8 cellular contexts compared by ENCODE assay signal in genomic region chr19:55086730-55087541, GRCh38. TPM values are rescaled to one million over a fixed set of nuclear protein-coding genes. Genes with fewer than 3 reads are reported as not detected.
DNase-seq lines count a peak whose midpoint lies in the region; ATAC-seq, FAIRE-seq and TF ChIP-seq lines count a peak whose summit lies in the region.
"Had no signal": no experiment of that assay in that cellular context is flagged by ENCODE, and none has a peak within 500 bp of the region (broad histone marks: within the 10 kb centered on the region; RNA-seq: fewer than 3 reads in every experiment).

No MANE protein-coding gene starts in this region.

- H2AFZ ChIP-seq in SK-N-SH (ENCODE audit: low read depth) = no peak overlapping the region; the same call in 1 of the 2 replicates
- no peak overlapping the region for H2AFZ ChIP-seq in K562 (ENCODE audit: low read depth, low read length)
- no peak overlapping the region for H2AFZ ChIP-seq in parathyroid adenoma

- H3K79me2 ChIP-seq in SK-N-SH (ENCODE audit: insufficient read depth) = no peaks in the 10 kb centered on the region
- H3K79me2 ChIP-seq in K562 (ENCODE audit: control insufficient read depth, insufficient read depth, low read length) = no peaks in the 10 kb centered on the region
- H3K79me2 ChIP-seq in parathyroid adenoma = no peaks in the 10 kb centered on the region

- H3K9me3 ChIP-seq in SK-N-SH (no peaks in the 10 kb centered on the region), K562 (replicated peaks; ENCODE audit: control insufficient read depth, insufficient read depth, low read depth, low read length) (no peaks in the 10 kb centered on the region), right cardiac atrium (ENCODE audit: control insufficient read depth, low read length) (no peaks in the 10 kb centered on the region), parathyroid adenoma (ENCODE audit: control insufficient read depth, low read length) (no peaks in the 10 kb centered on the region)

- TF ChIP-seq CTCF in GM20000 (IDR thresholded peaks at IDR 0.05; ENCODE audit: extremely low read depth, missing control alignments) = no peak
- no peak for TF ChIP-seq CTCF in SK-N-SH (IDR thresholded peaks at IDR 0.05)
- no peak for TF ChIP-seq CTCF in K562 (IDR thresholded peaks at IDR 0.05 in 2 of 3, conservative IDR thresholded peaks at IDR 0.05 in 1 of 3; ENCODE audit: insufficient read depth in 2 of 3, low read depth in 1 of 3, low read length in 3 of 3)
- TF ChIP-seq CTCF in parathyroid adenoma (IDR thresholded peaks at IDR 0.05) = no peak

- peak overlapping the region; percentile 78 for H3K4me2 ChIP-seq in SK-N-SH
- no peak overlapping the region for H3K4me2 ChIP-seq in K562 (ENCODE audit: insufficient read depth, low read length)
- peak overlapping the region; percentile 57 for H3K4me2 ChIP-seq in parathyroid adenoma (ENCODE audit: low read length)

- POLR2A ChIA-PET in SK-N-SH (lab: Yijun Ruan, JAX) (no interaction called here), K562 (lab: Yijun Ruan, JAX) (interaction anchor here (0.8 to 2.0 kb wide), 4 partner anchors 31 to 331 kb away, joined by 3 to 5 read pairs (median 4); partner anchors contain the start of genes PPP1R12C and UBE2S)

- H3K36me3 ChIP-seq in SK-N-SH (replicated peaks in 1 of 2; ENCODE audit: control insufficient read depth in 1 of 2, insufficient read depth in 2 of 2, low read length in 1 of 2) = peaks cover 0 to 11% of the 10 kb centered on the region in 2 experiments
- peaks cover 38% of the 10 kb centered on the region; the same call in 2 of the 3 replicates for H3K36me3 ChIP-seq in K562 (ENCODE audit: control insufficient read depth, insufficient read depth, low read length)
- no peaks in the 10 kb centered on the region for H3K36me3 ChIP-seq in parathyroid adenoma (ENCODE audit: control insufficient read depth, insufficient read depth, low read length)

- H3K9me2 ChIP-seq in SK-N-SH = no peaks in the 10 kb centered on the region

- no peak for FAIRE-seq in K562 (lab: Jason Lieb, UNC)
- FAIRE-seq: TTC549 had no signal

- ATAC-seq in K562 (no peak), right cardiac atrium (peak; percentile 91 to 92), HG02642 (IDR thresholded peaks at IDR 0.05; ENCODE audit: poor library complexity, unreplicated experiment) (no peak)

- H3K9me1 ChIP-seq in K562 (ENCODE audit: control insufficient read depth, insufficient read depth, low read length) = no peaks in the 10 kb centered on the region

- no peak overlapping the region for H3K27ac ChIP-seq in SK-N-SH (ENCODE audit: low read depth in 2 of 2, low read length in 1 of 2)
- no peak overlapping the region for H3K27ac ChIP-seq in K562 (ENCODE audit: extremely low read depth, low read depth, low read length)
- H3K27ac ChIP-seq in right cardiac atrium (ENCODE audit: low read length) = no peak overlapping the region
- no peak overlapping the region for H3K27ac ChIP-seq in parathyroid adenoma

- TF ChIP-seq POLR2A in K562 (conservative IDR thresholded peaks at IDR 0.05) = 0 out of 2 replicates have a peak, but pooled peaks have one; percentile 19

- in situ Hi-C loops in K562 (cut with MboI) = no loop called here

- H3K27me3 ChIP-seq in SK-N-SH (ENCODE audit: insufficient read depth) (no peaks in the 10 kb centered on the region), K562 (ENCODE audit: control insufficient read depth in 2 of 2, insufficient read depth in 2 of 2, low read length in 2 of 2) (no peaks in the 10 kb centered on the region), right cardiac atrium (ENCODE audit: control insufficient read depth, insufficient read depth) (no peaks in the 10 kb centered on the region), parathyroid adenoma (ENCODE audit: control insufficient read depth, insufficient read depth, low read length) (no peaks in the 10 kb centered on the region)

- TF ChIP-seq EP300 in SK-N-SH (IDR thresholded peaks at IDR 0.05; ENCODE audit: borderline replicate concordance in 1 of 2, low read depth in 1 of 2, low read length in 1 of 2) (no peak), K562 (IDR thresholded peaks at IDR 0.05; ENCODE audit: low read length) (no peak)

- H3K9ac ChIP-seq in SK-N-SH (no peak overlapping the region), K562 (ENCODE audit: insufficient read depth in 1 of 2, low read depth in 2 of 2, low read length in 2 of 2) (no peak overlapping the region), parathyroid adenoma (no peak overlapping the region)

- H4K20me1 ChIP-seq in SK-N-SH (ENCODE audit: insufficient read depth) (peaks cover 17% of the 10 kb centered on the region), K562 (replicated peaks; ENCODE audit: control insufficient read depth, insufficient read depth, low read length) (peaks cover 4% of the 10 kb centered on the region; the same call in 1 of the 2 replicates)

- WGBS in SK-N-SH (ENCODE audit: low lambda C conversion rate) = 26% methylated on average over 35 of the region's 74 CpGs
- 94% methylated on average over 35 of the region's 74 CpGs for WGBS in K562 (ENCODE audit: insufficient coverage, low coverage, missing lambda C conversion rate)
- under 1% methylated on average over 74 of the region's 74 CpGs for WGBS in right cardiac atrium

- H3K4me3 ChIP-seq in SK-N-SH (ENCODE audit: low read depth in 2 of 2, low read length in 1 of 2) (peak overlapping the region in 1 of 2 experiments; percentile 40; a peak in 2 of 4 replicates), K562 (no peak overlapping the region), right cardiac atrium (ENCODE audit: low read length) (peak overlapping the region; percentile 36), parathyroid adenoma (ENCODE audit: low read depth, low read length) (no peak overlapping the region)

- H3F3A ChIP-seq in SK-N-SH (replicated peaks; ENCODE audit: insufficient read depth) = peaks cover 21% of the 10 kb centered on the region

- CTCF ChIA-PET in SK-N-SH (lab: Yijun Ruan, JAX) = interaction anchor here (0.7 to 4.0 kb wide), 6 partner anchors 46 to 282 kb away, joined by 3 to 37 read pairs (median 7); no protein-coding TSS in a partner anchor
- CTCF ChIA-PET in K562 (lab: Yijun Ruan, JAX; ENCODE audit: low intra/inter-chr PET ratio) = no interaction called here

- intact Hi-C loops in K562 (cut with micrococcal nuclease) = loop anchor here (10.0 kb wide), 1 partner anchor 328 kb away; no protein-coding TSS in a partner anchor
- intact Hi-C loops in right cardiac atrium (cut with DNase I) = no loop called here

- no TSS peak for BruUV-seq in K562 (replicated peaks; lab: Mats Ljungman, UMichigan)

- H3K4me1 ChIP-seq in SK-N-SH (ENCODE audit: control insufficient read depth in 1 of 2, insufficient read depth in 2 of 2, low read depth in 1 of 2, low read length in 1 of 2) (peaks cover 6 to 23% of the 10 kb centered on the region in 2 experiments; a peak in 2 of 4 replicates), K562 (replicated peaks in 1 of 2; ENCODE audit: control insufficient read depth in 2 of 2, insufficient read depth in 2 of 2, low read length in 2 of 2) (peaks cover 0 to 56% of the 10 kb centered on the region in 2 experiments; a peak in 3 of 5 replicates), right cardiac atrium (ENCODE audit: control insufficient read depth, insufficient read depth, low read length) (peaks cover 4% of the 10 kb centered on the region), parathyroid adenoma (no peaks in the 10 kb centered on the region)

- TF ChIP-seq RAD21 in SK-N-SH (IDR thresholded peaks at IDR 0.05; ENCODE audit: low read length) (no peak), K562 (CRISPR knock-in tag; conservative IDR thresholded peaks at IDR 0.05 in 1 of 2, IDR thresholded peaks at IDR 0.05 in 1 of 2) (no peak)

- DNase-seq in GM20000 (ENCODE audit: low spot score) (peak; percentile 86), SK-N-SH (peak; percentile 99), K562 (ENCODE audit: extremely low read depth in 1 of 4, low spot score in 3 of 4) (peak in 1 of 4 experiments; percentile 26), right cardiac atrium (peak; percentile 98 to 99 (median 99)), NOMO-1 (lab: John Stamatoyannopoulos, UW; ENCODE audit: unreplicated experiment in 2 of 2) (no peak)

RNA-seq across cellular contexts. Expression of gene EPS8L1, which starts 11.3 kb away (rescaled TPM):
- polyA plus RNA-seq in SK-N-SH (2012; rRNA removed) (9.6 and 12.9 TPM in 2 replicates), K562 (2011; rRNA removed) (11.9 and 13.2 TPM in 2 replicates), K562 (2014; fragmentation: Illumina TruSeq; extraction: Trizol) (13.5 and 14.0 TPM in 2 replicates), K562 (2014; fragmentation: Nextera tagmentation; extraction: Ambion mirVana) (under 1 TPM; 0.35 to 0.59 TPM), K562 (2014; rRNA removed) (15.9 and 22.1 TPM in 2 replicates), right cardiac atrium (2.2 TPM)
- 6.7 and 7.5 TPM in 2 replicates for polyA plus RNA-seq in SK-N-SH (2012; cell fraction: cytosol; rRNA removed)
- polyA plus RNA-seq in SK-N-SH (2012; cell fraction: nucleus; rRNA removed) = 32.4 and 60.9 TPM in 2 replicates
- 21.2 and 53.9 TPM in 2 replicates for total RNA-seq in K562 (2011; cell fraction: chromatin; rRNA removed; ENCODE audit: low replicate concordance)
- total RNA-seq in K562 (2011; cell fraction: nucleolus; rRNA removed) = 25.4 and 29.5 TPM in 2 replicates
- 24.6 and 30.8 TPM in 2 replicates for total RNA-seq in K562 (2011; cell fraction: nucleoplasm; rRNA removed)
- total RNA-seq in K562 (2014; rRNA removed) (18.1 and 21.3 TPM in 2 replicates), K562 (2014; rRNA removed; fragmentation: Illumina TruSeq; extraction: Trizol) (6.8 and 8.0 TPM in 2 replicates), K562 (2015; rRNA removed; fragmentation: Illumina TruSeq; extraction: Trizol) (9.6 and 11.5 TPM in 2 replicates), K562 (2021) (17.3 and 18.9 TPM in 2 replicates), right cardiac atrium (1 to 10 TPM in 3 of 4 donors, under 1 TPM in 1; 0.78 to 1.7 (median 1.1) TPM)
- polyA plus RNA-seq in K562 (2011; cell fraction: cytosol; rRNA removed) = 9.1 and 15.2 TPM in 2 replicates
- polyA plus RNA-seq in K562 (2011; cell fraction: nucleus; rRNA removed) = 39.1 and 62.6 TPM in 2 replicates
- 22.7 and 23.7 TPM in 2 replicates for polyA plus RNA-seq in K562 (2012)
- polyA minus RNA-seq in K562 (2011; rRNA and poly(A)+ RNA removed) = 3.1 and 7.7 TPM in 2 replicates
- 5.2 and 6.4 TPM in 2 replicates for polyA minus RNA-seq in K562 (2011; cell fraction: cytosol; rRNA and poly(A)+ RNA removed)
- polyA minus RNA-seq in K562 (2011; cell fraction: nucleus; rRNA and poly(A)+ RNA removed) = 10.0 and 12.8 TPM in 2 replicates

RNA-seq across cellular contexts. Expression of gene RDH13, which starts 24.0 kb away (rescaled TPM):
- polyA plus RNA-seq in SK-N-SH (2012; rRNA removed) (8.9 and 9.6 TPM in 2 replicates), K562 (2011; rRNA removed) (23.3 and 28.6 TPM in 2 replicates), K562 (2014; fragmentation: Illumina TruSeq; extraction: Trizol) (39.5 and 44.9 TPM in 2 replicates), K562 (2014; fragmentation: Nextera tagmentation; extraction: Ambion mirVana) (1 to 10 TPM; 7.5 to 9.8 TPM), K562 (2014; rRNA removed) (51.2 and 53.8 TPM in 2 replicates), right cardiac atrium (30.1 TPM)
- 3.9 and 5.9 TPM in 2 replicates for polyA plus RNA-seq in SK-N-SH (2012; cell fraction: cytosol; rRNA removed)
- polyA plus RNA-seq in SK-N-SH (2012; cell fraction: nucleus; rRNA removed) = 26.8 TPM in 2 replicates
- 86.2 and 226 TPM in 2 replicates for total RNA-seq in K562 (2011; cell fraction: chromatin; rRNA removed; ENCODE audit: low replicate concordance)
- 132 and 156 TPM in 2 replicates for total RNA-seq in K562 (2011; cell fraction: nucleolus; rRNA removed)
- total RNA-seq in K562 (2011; cell fraction: nucleoplasm; rRNA removed) = 101 and 114 TPM in 2 replicates
- total RNA-seq in K562 (2014; rRNA removed) (63.2 and 78.7 TPM in 2 replicates), K562 (2014; rRNA removed; fragmentation: Illumina TruSeq; extraction: Trizol) (25.8 and 29.2 TPM in 2 replicates), K562 (2015; rRNA removed; fragmentation: Illumina TruSeq; extraction: Trizol) (41.9 and 43.3 TPM in 2 replicates), K562 (2021) (65.7 and 70.3 TPM in 2 replicates), right cardiac atrium (10 to 100 TPM; 25.5 to 42.6 (median 31.9) TPM)
- 19.8 and 50.7 TPM in 2 replicates for polyA plus RNA-seq in K562 (2011; cell fraction: cytosol; rRNA removed)
- 75.3 and 114 TPM in 2 replicates for polyA plus RNA-seq in K562 (2011; cell fraction: nucleus; rRNA removed)
- 36.1 and 51.9 TPM in 2 replicates for polyA plus RNA-seq in K562 (2012)
- 19.9 and 43.3 TPM in 2 replicates for polyA minus RNA-seq in K562 (2011; rRNA and poly(A)+ RNA removed)
- 18.3 and 33.0 TPM in 2 replicates for polyA minus RNA-seq in K562 (2011; cell fraction: cytosol; rRNA and poly(A)+ RNA removed)
- polyA minus RNA-seq in K562 (2011; cell fraction: nucleus; rRNA and poly(A)+ RNA removed) = 32.5 and 38.9 TPM in 2 replicates

RNA-seq across cellular contexts. Expression of gene PPP1R12C, which starts 30.5 kb away (rescaled TPM):
- polyA plus RNA-seq in SK-N-SH (2012; rRNA removed) = 83.9 and 87.3 TPM in 2 replicates
- polyA plus RNA-seq in SK-N-SH (2012; cell fraction: cytosol; rRNA removed) = 20.3 and 29.1 TPM in 2 replicates
- polyA plus RNA-seq in SK-N-SH (2012; cell fraction: nucleus; rRNA removed) = 571 and 748 TPM in 2 replicates
- total RNA-seq in K562 (2011; cell fraction: chromatin; rRNA removed; ENCODE audit: low replicate concordance) = 103 and 282 TPM in 2 replicates
- total RNA-seq in K562 (2011; cell fraction: nucleolus; rRNA removed) = 185 and 189 TPM in 2 replicates
- total RNA-seq in K562 (2011; cell fraction: nucleoplasm; rRNA removed) = 126 and 131 TPM in 2 replicates
- 93.5 and 119 TPM in 2 replicates for total RNA-seq in K562 (2014; rRNA removed)
- total RNA-seq in K562 (2014; rRNA removed; fragmentation: Illumina TruSeq; extraction: Trizol) = 16.3 and 21.9 TPM in 2 replicates
- total RNA-seq in K562 (2015; rRNA removed; fragmentation: Illumina TruSeq; extraction: Trizol) = 54.1 and 54.3 TPM in 2 replicates
- total RNA-seq in K562 (2021) = 89.7 and 110 TPM in 2 replicates
- polyA plus RNA-seq in K562 (2011; rRNA removed) = 31.6 and 39.7 TPM in 2 replicates
- 21.4 and 48.7 TPM in 2 replicates for polyA plus RNA-seq in K562 (2011; cell fraction: cytosol; rRNA removed)
- 238 and 450 TPM in 2 replicates for polyA plus RNA-seq in K562 (2011; cell fraction: nucleus; rRNA removed)
- 76.7 and 102 TPM in 2 replicates for polyA plus RNA-seq in K562 (2012)
- polyA plus RNA-seq in K562 (2014; fragmentation: Illumina TruSeq; extraction: Trizol) = 33.7 and 54.3 TPM in 2 replicates
- polyA plus RNA-seq in K562 (2014; fragmentation: Nextera tagmentation; extraction: Ambion mirVana) = 1 to 10 TPM; 1.8 to 2.7 TPM
- 125 and 136 TPM in 2 replicates for polyA plus RNA-seq in K562 (2014; rRNA removed)
- polyA minus RNA-seq in K562 (2011; rRNA and poly(A)+ RNA removed) = 5.9 and 7.7 TPM in 2 replicates
- 15.9 and 20.8 TPM in 2 replicates for polyA minus RNA-seq in K562 (2011; cell fraction: cytosol; rRNA and poly(A)+ RNA removed)
- polyA minus RNA-seq in K562 (2011; cell fraction: nucleus; rRNA and poly(A)+ RNA removed) = 53.1 and 57.2 TPM in 2 replicates
- 100 to 1,000 TPM; 125 to 244 (median 147) TPM for total RNA-seq in right cardiac atrium
- 221 TPM for polyA plus RNA-seq in right cardiac atrium

RNA-seq across cellular contexts. Expression of gene GP6, which starts 48.9 kb away (rescaled TPM):
- polyA plus RNA-seq in SK-N-SH (2012; rRNA removed) (0.12 and 0.24 TPM in 2 replicates), K562 (2011; rRNA removed) (4.6 and 15.8 TPM in 2 replicates), K562 (2014; fragmentation: Illumina TruSeq; extraction: Trizol) (19.6 and 26.5 TPM in 2 replicates), K562 (2014; fragmentation: Nextera tagmentation; extraction: Ambion mirVana) (1 to 10 TPM; 5.4 to 5.7 TPM), K562 (2014; rRNA removed) (12.4 and 17.5 TPM in 2 replicates), right cardiac atrium (0.27 TPM)
- polyA plus RNA-seq in SK-N-SH (2012; cell fraction: cytosol; rRNA removed) = 0.05 and 0.07 TPM in 2 replicates
- polyA plus RNA-seq in SK-N-SH (2012; cell fraction: nucleus; rRNA removed) = 0.55 and 1.4 TPM in 2 replicates
- 21.2 and 44.5 TPM in 2 replicates for total RNA-seq in K562 (2011; cell fraction: chromatin; rRNA removed; ENCODE audit: low replicate concordance)
- 22.6 and 39.5 TPM in 2 replicates for total RNA-seq in K562 (2011; cell fraction: nucleolus; rRNA removed)
- total RNA-seq in K562 (2011; cell fraction: nucleoplasm; rRNA removed) = 29.0 and 50.9 TPM in 2 replicates
- total RNA-seq in K562 (2014; rRNA removed) (9.7 and 14.7 TPM in 2 replicates), K562 (2014; rRNA removed; fragmentation: Illumina TruSeq; extraction: Trizol) (5.7 and 7.3 TPM in 2 replicates), K562 (2015; rRNA removed; fragmentation: Illumina TruSeq; extraction: Trizol) (3.1 and 3.2 TPM in 2 replicates), K562 (2021) (13.8 and 21.1 TPM in 2 replicates), right cardiac atrium (under 1 TPM; 0.26 to 0.71 (median 0.44) TPM)
- 4.3 and 28.1 TPM in 2 replicates for polyA plus RNA-seq in K562 (2011; cell fraction: cytosol; rRNA removed)
- 3.8 and 33.4 TPM in 2 replicates for polyA plus RNA-seq in K562 (2011; cell fraction: nucleus; rRNA removed)
- 6.4 and 10.7 TPM in 2 replicates for polyA plus RNA-seq in K562 (2012)
- 1.9 and 8.0 TPM in 2 replicates for polyA minus RNA-seq in K562 (2011; rRNA and poly(A)+ RNA removed)
- 3.7 and 9.2 TPM in 2 replicates for polyA minus RNA-seq in K562 (2011; cell fraction: cytosol; rRNA and poly(A)+ RNA removed)
- polyA minus RNA-seq in K562 (2011; cell fraction: nucleus; rRNA and poly(A)+ RNA removed) = 1.9 and 6.6 TPM in 2 replicates

Comparison
In these comparisons a context has a peak if more than half of its experiments do, and no peak if none do; other contexts are left out.
1. DNase-seq: peak in GM20000 (single experiment), SK-N-SH (single experiment) and right cardiac atrium (3 of 3); none in NOMO-1 (0 of 2).
2. ATAC-seq: peak in right cardiac atrium (2 of 2); none in K562 (single experiment) and HG02642 (single experiment).